ENCODE assay signal across 16 cellular contexts in genomic region chr10:51706225-51706624, GRCh38. TPM values are rescaled to one million over a fixed set of nuclear protein-coding genes. Genes with fewer than 3 reads are reported as not detected.
DNase-seq lines count a peak whose midpoint lies in the region; ATAC-seq, FAIRE-seq and TF ChIP-seq lines count a peak whose summit lies in the region.
"Had no signal": no experiment of that assay in that cellular context is flagged by ENCODE, and none has a peak within 500 bp of the region (broad histone marks: within the 10 kb centered on the region; RNA-seq: fewer than 3 reads in every experiment).

No MANE protein-coding gene starts in this region.

- H3K36me3 ChIP-seq in kidney (ENCODE audit: control insufficient read depth in 1 of 2, insufficient read depth in 2 of 2, low read length in 2 of 2), result no peaks in the 10 kb centered on the region
- no peaks in the 10 kb centered on the region for H3K36me3 ChIP-seq in stomach

- H3K4me1 ChIP-seq in kidney (ENCODE audit: control insufficient read depth in 1 of 2, insufficient read depth in 1 of 2, low read depth in 1 of 2, low read length in 2 of 2), result no peaks in the 10 kb centered on the region
- peaks cover 0 to 37% (median 6%) of the 10 kb centered on the region in 4 donors for H3K4me1 ChIP-seq in stomach

- no peaks in the 10 kb centered on the region for H3K9me3 Mint-ChIP-seq in activated T-cell treated with anti-CD3 and anti-CD28 coated beads, Interleukin-2, amount 50 U/mL, for 24 hours

- FAIRE-seq in kidney (lab: Jason Lieb, UNC), result no peak
- FAIRE-seq: colon had no signal

- DNase-seq in GM04504 (ENCODE audit: low read depth) (peak; percentile 66), choroid plexus epithelial cell (ENCODE audit: low read depth) (peak; percentile 38), kidney (peak; percentile 61), stomach (peak; percentile 75), activated T-cell treated with anti-CD3 and anti-CD28 coated beads for 4 hours (no peak), kidney glomerular epithelial cell (lab: John Stamatoyannopoulos, UW) (no peak)
- DNase-seq in activated T-cell treated with anti-CD3 and anti-CD28 coated beads, Interleukin-2, amount 50 U/mL, for 24 hours, result no peak
- DNase-seq: activated naive CD4-positive, alpha-beta T cell treated with Interleukin-2 at 50 U/mL for 16 hours; EL; NCI-H1417 treated with DMSO at 0.1 percent for 48 hours; NCI-H524 treated with DMSO at 0.1 percent for 48 hours; T1000 had no signal

- H3K27ac ChIP-seq in kidney (ENCODE audit: low read depth in 2 of 2, low read length in 2 of 2), result no peak overlapping the region
- peak overlapping the region in 4 of 5 donors; percentile 38 to 74 (median 56) for H3K27ac ChIP-seq in stomach
- H3K27ac ChIP-seq: RWPE1 had no signal

- 33 to 73% (median 57%) methylated on average over 3 of the region's 3 CpGs for WGBS in stomach, 5 donors

- no peak overlapping the region for H3K4me3 ChIP-seq in choroid plexus epithelial cell (ENCODE audit: low read depth, low read length)
- H3K4me3 ChIP-seq in kidney (ENCODE audit: low read length in 2 of 2), result no peak overlapping the region
- no peak overlapping the region for H3K4me3 ChIP-seq in stomach

- intact Hi-C loops in kidney (cut with DNase I), result no loop called here
- intact Hi-C loops in stomach (cut with DNase I; ENCODE audit: low total_unique reads), result no loop called here

- H3K27me3 ChIP-seq in stomach, result no peaks in the 10 kb centered on the region

- no peak overlapping the region for H3K4me3 Mint-ChIP-seq in activated T-cell treated with anti-CD3 and anti-CD28 coated beads, Interleukin-2, amount 50 U/mL, for 24 hours

- ATAC-seq in HG03025 (IDR thresholded peaks at IDR 0.05; ENCODE audit: low FRiP score, unreplicated experiment), result no peak
- ATAC-seq: HCT116 had no signal

- H3K27ac Mint-ChIP-seq in activated T-cell treated with anti-CD3 and anti-CD28 coated beads, Interleukin-2, amount 50 U/mL, for 24 hours, result no peak overlapping the region

- no peak overlapping the region for H3K9ac ChIP-seq in kidney (ENCODE audit: low read length in 2 of 2)

- H3K4me1 Mint-ChIP-seq in activated T-cell treated with anti-CD3 and anti-CD28 coated beads, Interleukin-2, amount 50 U/mL, for 24 hours (ENCODE audit: low read depth), result peaks cover 39% of the 10 kb centered on the region

- TF ChIP-seq POLR2A in stomach (IDR thresholded peaks at IDR 0.05), result no peak

- TF ChIP-seq EP300 in stomach (IDR thresholded peaks at IDR 0.05), result no peak

- H3K27me3 Mint-ChIP-seq in activated T-cell treated with anti-CD3 and anti-CD28 coated beads, Interleukin-2, amount 50 U/mL, for 24 hours, result no peaks in the 10 kb centered on the region

- H3K9me3 ChIP-seq in kidney (ENCODE audit: control insufficient read depth in 1 of 2, low read length in 2 of 2), result no peaks in the 10 kb centered on the region
- H3K9me3 ChIP-seq in stomach, result no peaks in the 10 kb centered on the region

- TF ChIP-seq CTCF in choroid plexus epithelial cell (conservative IDR thresholded peaks at IDR 0.05; ENCODE audit: low read depth, low read length) (no peak), kidney (IDR thresholded peaks at IDR 0.05; ENCODE audit: borderline replicate concordance, extremely low read depth, insufficient read depth) (no peak), stomach (IDR thresholded peaks at IDR 0.05) (no peak)

- H3K36me3 Mint-ChIP-seq in activated T-cell treated with anti-CD3 and anti-CD28 coated beads, Interleukin-2, amount 50 U/mL, for 24 hours (ENCODE audit: low read depth), result no peaks in the 10 kb centered on the region

RNA-seq across cellular contexts. Expression of gene CSTF2T, which starts 6.8 kb away (rescaled TPM):
- total RNA-seq in kidney, result 24.9 TPM
- polyA plus RNA-seq in kidney (ENCODE audit: insufficient read depth, low read depth, low replicate concordance), result 11.2 TPM
- total RNA-seq in stomach, result 10 to 100 TPM in 3 of 5 donors, 1 to 10 TPM in 2; 3.8 to 55.4 (median 14.3) TPM
- 1 to 10 TPM; 6.9 to 8.6 (median 7.1) TPM for polyA plus RNA-seq in stomach

Comparison
In these comparisons a context has a peak if more than half of its experiments do, and no peak if none do; other contexts are left out.
1. DNase-seq: peak in GM04504 (single experiment), choroid plexus epithelial cell (single experiment), kidney (single experiment) and stomach (single experiment); none in activated T-cell treated with anti-CD3 and anti-CD28 coated beads for 4 hours (single experiment), activated T-cell treated with anti-CD3 and anti-CD28 coated beads, Interleukin-2, amount 50 U/mL, for 24 hours (single experiment) and kidney glomerular epithelial cell (single experiment).
2. H3K27ac ChIP-seq: peak in stomach (4 of 5); none in kidney (0 of 2).